8 cellular contexts compared by ENCODE assay signal in the genomic region with DNA sequence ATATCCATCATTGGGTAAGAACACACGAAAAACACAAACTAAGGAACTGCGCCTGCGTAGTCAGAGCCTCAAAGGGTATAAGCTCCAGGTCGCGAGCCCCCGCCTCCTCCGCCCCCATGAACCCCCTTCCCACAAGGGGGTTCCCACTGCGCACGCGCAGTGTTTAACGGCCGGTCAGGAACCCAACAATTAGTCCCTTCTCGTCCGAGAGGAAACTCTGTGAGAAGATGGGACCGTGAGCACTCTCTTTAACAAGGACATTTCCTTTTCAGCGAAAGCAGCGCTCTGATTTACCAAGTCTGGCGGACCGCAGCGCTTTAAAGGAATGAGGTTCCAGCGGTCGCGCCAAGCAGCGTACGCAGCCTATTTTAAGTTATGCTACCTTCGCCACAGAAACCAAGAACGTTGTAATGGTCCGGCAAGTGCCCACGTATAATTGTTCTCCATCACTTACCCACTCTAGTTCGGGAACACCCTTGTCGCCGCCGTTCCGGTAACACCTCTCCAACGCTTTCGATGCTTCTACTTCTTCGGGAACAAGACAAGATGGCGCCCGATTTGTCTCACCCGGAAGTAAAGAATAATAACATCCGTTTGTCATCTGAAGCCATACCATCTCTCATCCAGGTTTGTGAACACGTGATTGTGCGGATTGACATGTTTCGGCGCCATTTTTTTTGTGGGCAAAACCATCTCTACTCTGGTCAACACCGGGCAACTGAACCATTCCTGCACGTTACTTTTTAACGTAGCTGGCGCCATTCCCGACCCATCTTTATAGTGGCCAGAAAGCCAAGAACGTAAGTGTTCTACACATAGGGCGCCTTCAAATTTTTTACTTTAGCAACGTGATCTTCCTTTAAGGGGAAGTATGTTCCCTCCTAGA. TPM values are rescaled to one million over a fixed set of nuclear protein-coding genes. Genes with fewer than 3 reads are reported as not detected.
A peak's percentile ranks its signal among the peaks of the same experiment; 100 is the strongest.
DNase-seq lines count a peak whose midpoint lies in the region; ATAC-seq and TF ChIP-seq lines count a peak whose summit lies in the region.

A gene with protein sequence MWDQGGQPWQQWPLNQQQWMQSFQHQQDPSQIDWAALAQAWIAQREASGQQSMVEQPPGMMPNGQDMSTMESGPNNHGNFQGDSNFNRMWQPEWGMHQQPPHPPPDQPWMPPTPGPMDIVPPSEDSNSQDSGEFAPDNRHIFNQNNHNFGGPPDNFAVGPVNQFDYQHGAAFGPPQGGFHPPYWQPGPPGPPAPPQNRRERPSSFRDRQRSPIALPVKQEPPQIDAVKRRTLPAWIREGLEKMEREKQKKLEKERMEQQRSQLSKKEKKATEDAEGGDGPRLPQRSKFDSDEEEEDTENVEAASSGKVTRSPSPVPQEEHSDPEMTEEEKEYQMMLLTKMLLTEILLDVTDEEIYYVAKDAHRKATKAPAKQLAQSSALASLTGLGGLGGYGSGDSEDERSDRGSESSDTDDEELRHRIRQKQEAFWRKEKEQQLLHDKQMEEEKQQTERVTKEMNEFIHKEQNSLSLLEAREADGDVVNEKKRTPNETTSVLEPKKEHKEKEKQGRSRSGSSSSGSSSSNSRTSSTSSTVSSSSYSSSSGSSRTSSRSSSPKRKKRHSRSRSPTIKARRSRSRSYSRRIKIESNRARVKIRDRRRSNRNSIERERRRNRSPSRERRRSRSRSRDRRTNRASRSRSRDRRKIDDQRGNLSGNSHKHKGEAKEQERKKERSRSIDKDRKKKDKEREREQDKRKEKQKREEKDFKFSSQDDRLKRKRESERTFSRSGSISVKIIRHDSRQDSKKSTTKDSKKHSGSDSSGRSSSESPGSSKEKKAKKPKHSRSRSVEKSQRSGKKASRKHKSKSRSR (minus strand): TSS at position 548 of the 886 bp plus-strand sequence. CDS start 10,649 bp downstream, outside the sequence.

- peaks cover 10% of the 10 kb centered on the region for H3K4me1 ChIP-seq in thymus (ENCODE audit: control insufficient read depth, insufficient read depth, low read length)

- H3K36me3 ChIP-seq in SU-DHL-6 (ENCODE audit: low read length), result peaks cover 14% of the 10 kb centered on the region; the same call in 1 of the 2 replicates
- H3K36me3 ChIP-seq in thymus (ENCODE audit: control insufficient read depth, insufficient read depth), result no peaks in the 10 kb centered on the region

- H3K4me3 ChIP-seq in SU-DHL-6 (ENCODE audit: insufficient read depth, low read length, poor library complexity, severe bottlenecking) (peak within 1 kb of the TSS; percentile 91), thymus (ENCODE audit: low read length) (peak within 1 kb of the TSS; percentile 99)

- H3K9me3 Mint-ChIP-seq in activated naive CD8-positive, alpha-beta T cell treated with anti-CD3 and anti-CD28 coated beads, Interleukin-2, amount 10 ng/mL, durations not matched to agents 7 days and 5 days, result no peaks in the 10 kb centered on the region
- no peaks in the 10 kb centered on the region for H3K9me3 Mint-ChIP-seq in osteocyte (ENCODE audit: unreplicated experiment)

- peak; percentile 85 for ATAC-seq in HG02678 (IDR thresholded peaks at IDR 0.05; ENCODE audit: unreplicated experiment)
- peak; percentile 85 for ATAC-seq in activated naive CD8-positive, alpha-beta T cell treated with anti-CD3 and anti-CD28 coated beads, Interleukin-2, amount 10 ng/mL, durations not matched to agents 7 days and 5 days (ENCODE audit: low read depth)

- peak within 1 kb of the TSS; percentile 88 for H3K27ac ChIP-seq in SU-DHL-6 (ENCODE audit: low read depth, low read length)
- peak within 1 kb of the TSS; percentile 100 for H3K27ac ChIP-seq in thymus (ENCODE audit: low read depth)

- H3K4me2 ChIP-seq in SU-DHL-6 (ENCODE audit: low read depth, low read length, poor library complexity, severe bottlenecking), result peak within 1 kb of the TSS; percentile 76

- H3F3A ChIP-seq in SU-DHL-6 (ENCODE audit: insufficient read depth), result no peaks in the 10 kb centered on the region

- intact Hi-C loops in head of caudate nucleus (cut with DNase I), result loop anchor here (2.0 to 10.0 kb wide), 3 partner anchors 30 to 90 kb away; a partner anchor contains a TSS

- POLR2A ChIA-PET in activated naive CD8-positive, alpha-beta T cell treated with anti-CD3 and anti-CD28 coated beads, Interleukin-2, amount 10 ng/mL, durations not matched to agents 7 days and 5 days (lab: Charles Lee), result interaction anchor here (0.8 to 2.8 kb wide), 5 partner anchors 10 to 143 kb away, joined by 3 to 11 read pairs (median 4); a partner anchor contains a TSS

- H3K9ac ChIP-seq in SU-DHL-6 (ENCODE audit: low read length), result peak within 1 kb of the TSS; percentile 86

- peaks cover 67% of the 10 kb centered on the region for H3K79me2 ChIP-seq in SU-DHL-6 (ENCODE audit: insufficient read depth, low read length)

- H3K36me3 Mint-ChIP-seq in activated naive CD8-positive, alpha-beta T cell treated with anti-CD3 and anti-CD28 coated beads, Interleukin-2, amount 10 ng/mL, durations not matched to agents 7 days and 5 days, result peaks cover 23% of the 10 kb centered on the region
- peaks cover 4% of the 10 kb centered on the region for H3K36me3 Mint-ChIP-seq in osteocyte (ENCODE audit: unreplicated experiment)

- H4K20me1 ChIP-seq in SU-DHL-6 (ENCODE audit: low read depth, low read length), result peaks cover 44% of the 10 kb centered on the region

- H3K9me2 ChIP-seq in SU-DHL-6 (replicated peaks; ENCODE audit: insufficient read depth, low read length), result no peaks in the 10 kb centered on the region

- H3K27me3 Mint-ChIP-seq in activated naive CD8-positive, alpha-beta T cell treated with anti-CD3 and anti-CD28 coated beads, Interleukin-2, amount 10 ng/mL, durations not matched to agents 7 days and 5 days, result no peaks in the 10 kb centered on the region
- H3K27me3 Mint-ChIP-seq in osteocyte (ENCODE audit: unreplicated experiment), result no peaks in the 10 kb centered on the region

- no peaks in the 10 kb centered on the region for H3K9me3 ChIP-seq in SU-DHL-6 (ENCODE audit: insufficient read depth, low read length)
- H3K9me3 ChIP-seq in thymus (ENCODE audit: control insufficient read depth), result no peaks in the 10 kb centered on the region

- under 1% methylated on average over 53 of the region's 53 CpGs for WGBS in thymus

- peak within 1 kb of the TSS; percentile 99 for H3K27ac Mint-ChIP-seq in activated naive CD8-positive, alpha-beta T cell treated with anti-CD3 and anti-CD28 coated beads, Interleukin-2, amount 10 ng/mL, durations not matched to agents 7 days and 5 days
- peak within 1 kb of the TSS; percentile 99 for H3K27ac Mint-ChIP-seq in osteocyte (ENCODE audit: unreplicated experiment)

- H3K4me3 Mint-ChIP-seq in activated naive CD8-positive, alpha-beta T cell treated with anti-CD3 and anti-CD28 coated beads, Interleukin-2, amount 10 ng/mL, durations not matched to agents 7 days and 5 days, result peak within 1 kb of the TSS; percentile 99
- H3K4me3 Mint-ChIP-seq in osteocyte (ENCODE audit: unreplicated experiment), result peak within 1 kb of the TSS; percentile 89

- TF ChIP-seq POLR2A in GM10847 (IDR thresholded peaks at IDR 0.05; ENCODE audit: extremely low read depth, insufficient read length), result peak; percentile 63

- H2AFZ ChIP-seq in SU-DHL-6 (ENCODE audit: low read depth, low read length, severe bottlenecking), result peak within 1 kb of the TSS; percentile 77

- H3K27me3 ChIP-seq in SU-DHL-6 (ENCODE audit: low read length) (no peaks in the 10 kb centered on the region), thymus (ENCODE audit: control insufficient read depth, insufficient read depth) (no peaks in the 10 kb centered on the region)

- DNase-seq in NCI-H128 (lab: John Stamatoyannopoulos, UW; ENCODE audit: unreplicated experiment), result peak; percentile 89
- peak; percentile 81 for DNase-seq in activated naive CD8-positive, alpha-beta T cell treated with anti-CD3 and anti-CD28 coated beads, Interleukin-2, amount 10 ng/mL, durations not matched to agents 7 days and 5 days
- DNase-seq in head of caudate nucleus, result peak; percentile 75 to 97 (median 92)
- DNase-seq in osteocyte (ENCODE audit: extremely low spot score, unreplicated experiment), result peak; percentile 96

- no peak for TF ChIP-seq CTCF in SU-DHL-6 (IDR thresholded peaks at IDR 0.05; ENCODE audit: insufficient read depth, low read length, poor library complexity, severe bottlenecking)
- TF ChIP-seq CTCF in osteocyte (IDR thresholded peaks at IDR 0.05), result no peak

- H3K4me1 Mint-ChIP-seq in activated naive CD8-positive, alpha-beta T cell treated with anti-CD3 and anti-CD28 coated beads, Interleukin-2, amount 10 ng/mL, durations not matched to agents 7 days and 5 days, result peaks cover 52% of the 10 kb centered on the region
- H3K4me1 Mint-ChIP-seq in osteocyte (ENCODE audit: unreplicated experiment), result peaks cover 52% of the 10 kb centered on the region

RNA-seq across cellular contexts. Expression of the gene that starts here (rescaled TPM):
- total RNA-seq in activated naive CD8-positive, alpha-beta T cell treated with anti-CD3 and anti-CD28 coated beads, Interleukin-2, amount 10 ng/mL, durations not matched to agents 7 days and 5 days, result 100 to 1,000 TPM; 207 to 208 TPM
- total RNA-seq in osteocyte, result 93.9 and 96.5 TPM in 2 replicates
- 86.9 TPM for polyA plus RNA-seq in thymus

Comparison
In these comparisons a context has a peak if more than half of its experiments do, and no peak if none do; other contexts are left out.
1. Peak in every context shown above with its lines: DNase-seq, ATAC-seq, H3K4me3 ChIP-seq and H3K27ac ChIP-seq.